Comparison of ENCODE assay signal across 9 cellular contexts in the genomic region with DNA sequence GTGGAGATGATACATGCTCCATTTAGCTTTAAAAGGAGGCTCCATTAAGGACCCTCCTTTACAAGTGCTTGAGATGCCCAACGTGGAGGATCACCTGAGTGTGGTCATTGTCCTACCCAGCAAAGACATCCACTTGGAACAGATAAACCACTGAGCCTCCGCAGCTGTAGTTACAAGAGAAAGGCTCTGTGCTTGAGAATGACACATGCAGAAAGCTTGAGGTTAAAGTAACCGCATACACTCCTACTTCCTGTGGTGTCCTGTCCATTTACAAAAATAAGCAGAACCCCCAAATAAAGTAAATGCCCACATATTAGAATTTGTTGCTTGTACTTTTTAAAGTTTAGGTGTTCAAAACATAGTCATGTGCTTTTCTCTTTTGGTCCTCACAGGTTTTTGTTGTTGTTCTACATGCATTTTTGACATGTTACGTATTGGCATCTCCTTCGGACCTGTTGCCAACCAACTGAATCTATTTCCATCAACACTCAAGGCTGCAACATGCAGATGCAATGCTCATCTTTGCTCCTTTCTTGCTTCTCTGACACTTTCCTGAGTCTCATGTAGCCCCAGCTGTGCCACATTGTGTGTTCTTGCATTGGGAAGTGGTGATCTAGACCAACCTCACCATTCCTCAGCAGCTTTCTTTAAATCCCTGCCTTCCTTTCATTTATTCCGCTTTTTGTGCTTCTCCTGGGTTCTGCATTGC. TPM values are rescaled to one million over a fixed set of nuclear protein-coding genes. Genes with fewer than 3 reads are reported as not detected.
A peak's percentile ranks its signal among the peaks of the same experiment; 100 is the strongest.
DNase-seq lines count a peak whose midpoint lies in the region; ATAC-seq, FAIRE-seq and TF ChIP-seq lines count a peak whose summit lies in the region.
"Had no signal": no experiment of that assay in that cellular context is flagged by ENCODE, and none has a peak within 500 bp of the region (broad histone marks: within the 10 kb centered on the region; RNA-seq: fewer than 3 reads in every experiment).

No MANE protein-coding gene starts in this region.

- H2AFZ ChIP-seq in keratinocyte (ENCODE audit: control insufficient read depth, low read length), result peak overlapping the region; percentile 21

- no peaks in the 10 kb centered on the region for H3K9me1 ChIP-seq in keratinocyte (ENCODE audit: control insufficient read depth, extremely low read depth, insufficient read depth, low read length)

- FAIRE-seq in keratinocyte (lab: Jason Lieb, UNC), result peak; percentile 99

- H3K4me2 ChIP-seq in keratinocyte (ENCODE audit: control insufficient read depth, extremely low read depth, insufficient read depth, low read depth, low read length), result peak overlapping the region; percentile 68
- H3K4me2 ChIP-seq: KMS-11 had no signal

- H3K36me3 ChIP-seq in keratinocyte (ENCODE audit: control insufficient read depth in 2 of 2, extremely low read depth in 1 of 2, insufficient read depth in 2 of 2, low read length in 2 of 2) (no peaks in the 10 kb centered on the region), aorta (ENCODE audit: control insufficient read depth in 1 of 2, insufficient read depth in 2 of 2, low read length in 1 of 2) (no peaks in the 10 kb centered on the region)

- dilution Hi-C loops in keratinocyte (cut with MboI; ENCODE audit: extremely low pct_ligation_motif_present, low sequenced_read_pairs), result no loop called here

- H3K79me2 ChIP-seq in keratinocyte (ENCODE audit: control insufficient read depth, insufficient read depth, low read length), result no peaks in the 10 kb centered on the region

- H4K20me1 ChIP-seq in keratinocyte (ENCODE audit: control insufficient read depth, extremely low read depth, insufficient read depth, low read length), result no peaks in the 10 kb centered on the region

- H3K27me3 ChIP-seq in keratinocyte (ENCODE audit: control insufficient read depth, extremely low read depth, insufficient read depth, low read length) (no peaks in the 10 kb centered on the region), aorta (ENCODE audit: control insufficient read depth in 1 of 2, insufficient read depth in 2 of 2, low read length in 1 of 2) (no peaks in the 10 kb centered on the region)

- WGBS in aorta, 2 donors, result 72 to 88% methylated on average over 6 of the region's 6 CpGs

- H3K9ac ChIP-seq in keratinocyte (ENCODE audit: control insufficient read depth, extremely low read depth, insufficient read depth, low read length), result peak overlapping the region; percentile 65
- H3K9ac ChIP-seq: KMS-11 had no signal

- H3K4me1 ChIP-seq in keratinocyte (ENCODE audit: control insufficient read depth, extremely low read depth, insufficient read depth, low read length) (peaks cover 35% of the 10 kb centered on the region), aorta (ENCODE audit: control insufficient read depth in 1 of 2, insufficient read depth in 2 of 2, low read length in 2 of 2) (no peaks in the 10 kb centered on the region)

- peak; percentile 63 to 92 for DNase-seq in NOMO-1 (lab: John Stamatoyannopoulos, UW; ENCODE audit: unreplicated experiment in 2 of 2)
- DNase-seq in keratinocyte (ENCODE audit: low read depth, low spot score), result peak; percentile 40
- DNase-seq in aorta, result no peak
- no peak for DNase-seq in substantia nigra (lab: John Stamatoyannopoulos, UW)
- no peak for DNase-seq in SK-N-DZ (ENCODE audit: low spot score)
- no peak for DNase-seq in stimulated activated CD4-positive, alpha-beta T cell treated with anti-CD3 and anti-CD28 coated beads, Interleukin-4, amount 100 ng/mL, for 4 hours

- H3K9me3 ChIP-seq in keratinocyte (ENCODE audit: control insufficient read depth, low read depth, low read length), result no peaks in the 10 kb centered on the region
- H3K9me3 ChIP-seq in aorta (ENCODE audit: control insufficient read depth, low read length), result no peaks in the 10 kb centered on the region

- ATAC-seq in GM18861 (IDR thresholded peaks at IDR 0.05; ENCODE audit: unreplicated experiment) (peak; percentile 92), HG02840 (IDR thresholded peaks at IDR 0.05; ENCODE audit: low FRiP score, unreplicated experiment) (peak; percentile 86), aorta (ENCODE audit: low FRiP score) (no peak)

- H3K27ac ChIP-seq in keratinocyte (ENCODE audit: control insufficient read depth, insufficient read depth, low read length), result peak overlapping the region; percentile 88
- H3K27ac ChIP-seq in aorta (ENCODE audit: low read depth in 1 of 2, low read length in 2 of 2), result no peak overlapping the region
- no peak overlapping the region for H3K27ac ChIP-seq in substantia nigra (ENCODE audit: low read depth, low read length, poor library complexity, severe bottlenecking)
- H3K27ac ChIP-seq: KMS-11 had no signal

- intact Hi-C loops in aorta (cut with DNase I), result no loop called here

- no peak for TF ChIP-seq CTCF in keratinocyte (optimal IDR thresholded peaks at IDR 0.05 in 1 of 3, IDR thresholded peaks at IDR 0.05 in 1 of 3, conservative IDR thresholded peaks at IDR 0.05 in 1 of 3; ENCODE audit: extremely low read depth in 1 of 3, insufficient read depth in 2 of 3, low read length in 3 of 3)

- H3K4me3 ChIP-seq in keratinocyte (ENCODE audit: control insufficient read depth in 2 of 3, extremely low read depth in 1 of 3, insufficient read depth in 2 of 3, low read depth in 1 of 3, low read length in 3 of 3), result no peak overlapping the region
- no peak overlapping the region for H3K4me3 ChIP-seq in aorta (ENCODE audit: low read length in 2 of 2)

RNA-seq across cellular contexts. Expression of gene SERPINB7, which starts 56.0 kb away (rescaled TPM):
- polyA plus RNA-seq in keratinocyte (293 to 589 TPM (median 408 TPM) in 3 replicates), aorta (not detected)
- polyA plus RNA-seq in keratinocyte (2011; ENCODE audit: low read depth), result 405 TPM
- 232 and 512 TPM in 2 replicates for polyA plus RNA-seq in keratinocyte (2011; cell fraction: cytosol; rRNA removed)
- 548 and 655 TPM in 2 replicates for polyA plus RNA-seq in keratinocyte (2011; cell fraction: nucleus; rRNA removed)
- 196 and 644 TPM in 2 replicates for polyA plus RNA-seq in keratinocyte (2012; ENCODE audit: low replicate concordance)
- 118 to 615 TPM (median 323 TPM) in 3 replicates for polyA minus RNA-seq in keratinocyte
- 133 TPM for polyA minus RNA-seq in keratinocyte (2011; cell fraction: cytosol; rRNA and poly(A)+ RNA removed)
- 309 and 528 TPM in 2 replicates for polyA minus RNA-seq in keratinocyte (2011; cell fraction: nucleus; rRNA and poly(A)+ RNA removed)
- not detected for total RNA-seq in aorta
- polyA plus RNA-seq in SK-N-DZ (2014; cell fraction: cytosol; rRNA removed), result not detected in 2 replicates
- not detected in 2 replicates for polyA plus RNA-seq in SK-N-DZ (2014; cell fraction: nucleus; rRNA removed)

RNA-seq across cellular contexts. Expression of gene SERPINB2, which starts 56.3 kb away (rescaled TPM):
- polyA plus RNA-seq in keratinocyte, result 555 to 1,052 TPM (median 733 TPM) in 3 replicates
- 712 TPM for polyA plus RNA-seq in keratinocyte (2011; ENCODE audit: low read depth)
- polyA plus RNA-seq in keratinocyte (2011; cell fraction: cytosol; rRNA removed), result 414 and 847 TPM in 2 replicates
- 2,301 and 2,504 TPM in 2 replicates for polyA plus RNA-seq in keratinocyte (2011; cell fraction: nucleus; rRNA removed)
- 233 and 890 TPM in 2 replicates for polyA plus RNA-seq in keratinocyte (2012; ENCODE audit: low replicate concordance)
- 174 to 585 TPM (median 505 TPM) in 3 replicates for polyA minus RNA-seq in keratinocyte
- polyA minus RNA-seq in keratinocyte (2011; cell fraction: cytosol; rRNA and poly(A)+ RNA removed), result 251 TPM
- 720 and 1,118 TPM in 2 replicates for polyA minus RNA-seq in keratinocyte (2011; cell fraction: nucleus; rRNA and poly(A)+ RNA removed)
- 1 to 10 TPM in 1 of 2 donors, under 1 TPM in 1; 0.27 to 2.0 TPM for total RNA-seq in aorta
- polyA plus RNA-seq in aorta, result under 1 TPM; 0.25 to 0.97 TPM
- not detected in 2 replicates for polyA plus RNA-seq in SK-N-DZ (2014; cell fraction: cytosol; rRNA removed)
- polyA plus RNA-seq in SK-N-DZ (2014; cell fraction: nucleus; rRNA removed), result not detected in 2 replicates

Comparison
In these comparisons a context has a peak if more than half of its experiments do, and no peak if none do; other contexts are left out.
1. DNase-seq: peak in NOMO-1 (2 of 2) and keratinocyte (single experiment); none in aorta (0 of 2), substantia nigra (0 of 49), SK-N-DZ (single experiment) and stimulated activated CD4-positive, alpha-beta T cell treated with anti-CD3 and anti-CD28 coated beads, Interleukin-4, amount 100 ng/mL, for 4 hours (0 of 2).
2. RNA of gene SERPINB7, which starts 56.0 kb away (polyA plus RNA-seq): 196 to 655 TPM in keratinocyte; not detected in aorta; every median in the first group is over 100 times any median in the second.
3. RNA of gene SERPINB2, which starts 56.3 kb away (polyA plus RNA-seq): 233 to 2,504 TPM in keratinocyte; 0.25 to 0.97 TPM in aorta; every median in the first group is over 100 times any median in the second.